ENCODE assay signal across 16 cellular contexts in genomic region chr5:178356459-178356872, GRCh38.
DNase-seq lines count a peak whose midpoint lies in the region; ATAC-seq and TF ChIP-seq lines count a peak whose summit lies in the region.
"Had no signal": no experiment of that assay in that cellular context is flagged by ENCODE, and none has a peak within 500 bp of the region (broad histone marks: within the 10 kb centered on the region; RNA-seq: fewer than 3 reads in every experiment).

No MANE protein-coding gene starts in this region.

- H3K36me3 Mint-ChIP-seq in natural killer cell treated with Interleukin-12 subunit alpha and Interleukin-12 subunit beta and Interleukin-15 and Interleukin-18, amount 100 ng/mL, for 72 hours: no peaks in the 10 kb centered on the region
- H3K36me3 Mint-ChIP-seq in natural killer cell: no peaks in the 10 kb centered on the region
- no peaks in the 10 kb centered on the region for H3K36me3 Mint-ChIP-seq in nephron (ENCODE audit: low read depth)
- no peaks in the 10 kb centered on the region for H3K36me3 Mint-ChIP-seq in T-helper 2 cell treated with Interferon-gamma antibody and Interleukin-4, amounts not matched to agents 5 μg/mL and 100 μg/mL, for 36 hours (ENCODE audit: low read depth)
- H3K36me3 Mint-ChIP-seq: activated CD4-positive, alpha-beta memory T cell treated with anti-CD3 and anti-CD28 coated beads for 36 hours had no signal

- H3K27me3 Mint-ChIP-seq in natural killer cell treated with Interleukin-12 subunit alpha and Interleukin-12 subunit beta and Interleukin-15 and Interleukin-18, amount 100 ng/mL, for 72 hours: peaks cover 9 to 24% of the 10 kb centered on the region in 2 donors
- peaks cover 8 to 11% of the 10 kb centered on the region in 2 donors for H3K27me3 Mint-ChIP-seq in natural killer cell (ENCODE audit: low read depth in 2 of 2)
- peaks cover 22% of the 10 kb centered on the region for H3K27me3 Mint-ChIP-seq in nephron (ENCODE audit: low read depth)
- H3K27me3 Mint-ChIP-seq in T-helper 2 cell treated with Interferon-gamma antibody and Interleukin-4, amounts not matched to agents 5 μg/mL and 100 μg/mL, for 36 hours (ENCODE audit: low read depth): peaks cover 8% of the 10 kb centered on the region

- intact Hi-C loops in natural killer cell (cut with micrococcal nuclease): no loop called here
- intact Hi-C loops in left ventricle myocardium inferior (cut with micrococcal nuclease): no loop called here
- intact Hi-C loops in aorta (cut with DNase I): no loop called here

- H3K4me1 ChIP-seq in left ventricle myocardium inferior (peaks cover 15% of the 10 kb centered on the region), aorta (ENCODE audit: control insufficient read depth in 1 of 2, insufficient read depth in 2 of 2, low read length in 2 of 2) (no peaks in the 10 kb centered on the region)

- H3K9me3 ChIP-seq in left ventricle myocardium inferior (replicated peaks) (no peaks in the 10 kb centered on the region), aorta (ENCODE audit: control insufficient read depth, low read length) (no peaks in the 10 kb centered on the region)

- H3K27me3 ChIP-seq in left ventricle myocardium inferior (ENCODE audit: low read depth) (peaks cover 16% of the 10 kb centered on the region), aorta (ENCODE audit: control insufficient read depth in 1 of 2, insufficient read depth in 2 of 2, low read length in 1 of 2) (no peaks in the 10 kb centered on the region)

- no peak for ATAC-seq in natural killer cell treated with Interleukin-12 subunit alpha and Interleukin-12 subunit beta and Interleukin-15 and Interleukin-18, amount 100 ng/mL, for 72 hours
- ATAC-seq in natural killer cell: no peak
- ATAC-seq in aorta (ENCODE audit: low FRiP score): peak; percentile 56
- no peak for ATAC-seq in GM18868 (IDR thresholded peaks at IDR 0.05; ENCODE audit: unreplicated experiment)

- H3K4me3 Mint-ChIP-seq in natural killer cell treated with Interleukin-12 subunit alpha and Interleukin-12 subunit beta and Interleukin-15 and Interleukin-18, amount 100 ng/mL, for 72 hours: no peak overlapping the region
- no peak overlapping the region for H3K4me3 Mint-ChIP-seq in natural killer cell
- peak overlapping the region; percentile 76 for H3K4me3 Mint-ChIP-seq in nephron
- H3K4me3 Mint-ChIP-seq in T-helper 2 cell treated with Interferon-gamma antibody and Interleukin-4, amounts not matched to agents 5 μg/mL and 100 μg/mL, for 36 hours: no peak overlapping the region
- H3K4me3 Mint-ChIP-seq: activated CD4-positive, alpha-beta memory T cell treated with anti-CD3 and anti-CD28 coated beads for 36 hours had no signal

- 1% methylated on average over 13 of the region's 13 CpGs for WGBS in aorta, 2 donors

- H3K27ac Mint-ChIP-seq in natural killer cell treated with Interleukin-12 subunit alpha and Interleukin-12 subunit beta and Interleukin-15 and Interleukin-18, amount 100 ng/mL, for 72 hours: no peak overlapping the region
- H3K27ac Mint-ChIP-seq in natural killer cell (no peak overlapping the region), nephron (peak overlapping the region; percentile 79 to 94 (median 93))
- H3K27ac Mint-ChIP-seq in T-helper 2 cell treated with Interferon-gamma antibody and Interleukin-4, amounts not matched to agents 5 μg/mL and 100 μg/mL, for 36 hours: no peak overlapping the region
- H3K27ac Mint-ChIP-seq: activated CD4-positive, alpha-beta memory T cell treated with anti-CD3 and anti-CD28 coated beads for 36 hours had no signal

- peak; percentile 37 for DNase-seq in natural killer cell treated with Interleukin-12 subunit alpha and Interleukin-12 subunit beta and Interleukin-15 and Interleukin-18, amount 100 ng/mL, for 72 hours (ENCODE audit: low spot score)
- DNase-seq in natural killer cell (no peak), left ventricle myocardium inferior (peak; percentile 44), aorta (peak; percentile 55 to 74), putamen (ENCODE audit: low spot score) (no peak)
- DNase-seq in T-helper 2 cell treated with Interferon-gamma antibody and Interleukin-4, amounts not matched to agents 5 μg/mL and 100 μg/mL, for 36 hours (ENCODE audit: low spot score): no peak
- DNase-seq: ACHN; activated CD4-positive, alpha-beta memory T cell treated with anti-CD3 and anti-CD28 coated beads for 36 hours; activated naive CD4-positive, alpha-beta T cell treated with anti-CD3 and anti-CD28 coated beads, Interleukin-2, amount 50 U/mL, for 16 hours; effector memory CD4-positive, alpha-beta T cell; NCI-H1694; NK-92 treated with Interleukin-12 subunit alpha and Interleukin-12 subunit beta, amount 100 ng/mL, for 24 hours; stimulated activated CD4-positive, alpha-beta T cell treated with anti-CD3 and anti-CD28 coated beads, Interleukin-1b, Interleukin-23, amount 100 ng/mL, for 48 hours; stimulated activated naive CD4-positive, alpha-beta T cell treated with Interleukin-2 at 50 U/mL for 16 hours had no signal

- H3K4me1 Mint-ChIP-seq in natural killer cell treated with Interleukin-12 subunit alpha and Interleukin-12 subunit beta and Interleukin-15 and Interleukin-18, amount 100 ng/mL, for 72 hours (ENCODE audit: low read depth in 2 of 2): peaks cover 11 to 12% of the 10 kb centered on the region in 2 donors
- peaks cover 0 to 22% of the 10 kb centered on the region in 2 donors for H3K4me1 Mint-ChIP-seq in natural killer cell
- H3K4me1 Mint-ChIP-seq in nephron: peaks cover 73% of the 10 kb centered on the region
- H3K4me1 Mint-ChIP-seq in T-helper 2 cell treated with Interferon-gamma antibody and Interleukin-4, amounts not matched to agents 5 μg/mL and 100 μg/mL, for 36 hours (ENCODE audit: low read depth): no peaks in the 10 kb centered on the region

- peaks cover 6% of the 10 kb centered on the region for H3K9me3 Mint-ChIP-seq in natural killer cell treated with Interleukin-12 subunit alpha and Interleukin-12 subunit beta and Interleukin-15 and Interleukin-18, amount 100 ng/mL, for 72 hours
- H3K9me3 Mint-ChIP-seq in natural killer cell (no peaks in the 10 kb centered on the region), nephron (no peaks in the 10 kb centered on the region)
- H3K9me3 Mint-ChIP-seq in T-helper 2 cell treated with Interferon-gamma antibody and Interleukin-4, amounts not matched to agents 5 μg/mL and 100 μg/mL, for 36 hours: peaks cover 6% of the 10 kb centered on the region
- H3K9me3 Mint-ChIP-seq: activated CD4-positive, alpha-beta memory T cell treated with anti-CD3 and anti-CD28 coated beads for 36 hours had no signal

- no peaks in the 10 kb centered on the region for H3K36me3 ChIP-seq in left ventricle myocardium inferior
- no peaks in the 10 kb centered on the region for H3K36me3 ChIP-seq in aorta (ENCODE audit: control insufficient read depth in 1 of 2, insufficient read depth in 2 of 2, low read length in 1 of 2)

- TF ChIP-seq CTCF in natural killer cell (IDR thresholded peaks at IDR 0.05) (no peak), left ventricle myocardium inferior (IDR thresholded peaks at IDR 0.05; ENCODE audit: borderline replicate concordance) (no peak), nephron (IDR thresholded peaks at IDR 0.05; ENCODE audit: unreplicated experiment in 3 of 3) (no peak)

- H3K4me3 ChIP-seq in left ventricle myocardium inferior (peak overlapping the region; percentile 12), aorta (ENCODE audit: low read length in 2 of 2) (no peak overlapping the region)

- H3K27ac ChIP-seq in left ventricle myocardium inferior (replicated peaks) (peak overlapping the region; percentile 11), aorta (ENCODE audit: low read depth in 1 of 2, low read length in 2 of 2) (no peak overlapping the region)

Comparison
In these comparisons a context has a peak if more than half of its experiments do, and no peak if none do; other contexts are left out.
1. DNase-seq: peak in natural killer cell treated with Interleukin-12 subunit alpha and Interleukin-12 subunit beta and Interleukin-15 and Interleukin-18, amount 100 ng/mL, for 72 hours (single experiment), left ventricle myocardium inferior (single experiment) and aorta (2 of 2); none in natural killer cell (single experiment), T-helper 2 cell treated with Interferon-gamma antibody and Interleukin-4, amounts not matched to agents 5 μg/mL and 100 μg/mL, for 36 hours (single experiment) and putamen (single experiment).
2. H3K27ac Mint-ChIP-seq: peak in nephron (3 of 3); none in natural killer cell treated with Interleukin-12 subunit alpha and Interleukin-12 subunit beta and Interleukin-15 and Interleukin-18, amount 100 ng/mL, for 72 hours (0 of 2), natural killer cell (0 of 2) and T-helper 2 cell treated with Interferon-gamma antibody and Interleukin-4, amounts not matched to agents 5 μg/mL and 100 μg/mL, for 36 hours (single experiment).
3. H3K4me3 Mint-ChIP-seq: peak in nephron (3 of 3); none in natural killer cell treated with Interleukin-12 subunit alpha and Interleukin-12 subunit beta and Interleukin-15 and Interleukin-18, amount 100 ng/mL, for 72 hours (single experiment), natural killer cell (single experiment) and T-helper 2 cell treated with Interferon-gamma antibody and Interleukin-4, amounts not matched to agents 5 μg/mL and 100 μg/mL, for 36 hours (single experiment).